7 cellular contexts compared by ENCODE assay signal in the genomic region with DNA sequence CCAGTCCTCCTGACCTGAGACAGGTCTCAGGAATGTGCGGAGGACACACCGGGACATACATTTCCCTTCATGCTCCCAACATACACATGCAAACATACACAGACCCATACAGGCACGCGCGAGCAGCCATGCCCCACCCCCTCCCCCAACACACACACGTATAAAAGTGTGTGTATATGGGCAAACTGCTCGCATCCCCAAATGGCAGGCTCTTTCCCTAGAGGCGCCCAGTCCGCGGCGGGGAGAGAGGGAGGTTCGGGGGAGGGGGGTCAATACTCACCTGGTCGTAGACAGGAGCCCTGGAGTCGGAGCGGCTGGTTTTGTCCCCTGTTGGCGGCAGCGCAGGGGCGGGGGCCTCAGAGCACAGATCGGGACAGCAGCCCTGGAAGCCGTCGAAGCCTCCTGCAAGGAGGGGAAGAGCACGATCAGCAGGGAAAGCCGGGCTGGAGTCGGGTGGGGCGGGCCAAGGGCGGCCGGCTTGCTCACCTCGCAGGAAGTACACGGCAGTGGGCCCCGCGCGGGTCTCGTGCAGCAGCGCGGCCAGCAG. TPM values are rescaled to one million over a fixed set of nuclear protein-coding genes. Genes with fewer than 3 reads are reported as not detected.
DNase-seq lines count a peak whose midpoint lies in the region; ATAC-seq and TF ChIP-seq lines count a peak whose summit lies in the region.

No MANE protein-coding gene starts in this region.

- peaks cover 4 to 15% of the 10 kb centered on the region in 2 experiments; a peak in 2 of 4 replicates for H3K36me3 ChIP-seq in HCT116 (ENCODE audit: control insufficient read depth in 1 of 2, insufficient read depth in 2 of 2, low read length in 2 of 2)
- no peaks in the 10 kb centered on the region for H3K36me3 ChIP-seq in mammary epithelial cell (ENCODE audit: insufficient read depth, low read length)
- no peaks in the 10 kb centered on the region for H3K36me3 ChIP-seq in muscle layer of duodenum (ENCODE audit: control insufficient read depth in 1 of 2, insufficient read depth in 2 of 2, low read length in 2 of 2)
- H3K36me3 ChIP-seq in vagina, result no peaks in the 10 kb centered on the region

- H3K4me3 ChIP-seq in HCT116 (replicated peaks in 1 of 2; ENCODE audit: low read depth in 1 of 2, low read length in 2 of 2) (peak overlapping the region; percentile 80 to 93), mammary epithelial cell (replicated peaks in 1 of 3; ENCODE audit: insufficient read depth in 1 of 3, low read depth in 2 of 3, low read length in 3 of 3) (peak overlapping the region; percentile 37 to 65 (median 62)), muscle layer of duodenum (ENCODE audit: low read depth in 1 of 2, low read length in 2 of 2) (peak overlapping the region; percentile 50 to 54), vagina (peak overlapping the region; percentile 45 to 52)

- H3K4me2 ChIP-seq in HCT116 (ENCODE audit: low read length) (peak overlapping the region; percentile 97), mammary epithelial cell (ENCODE audit: insufficient read depth, low read depth, low read length) (peak overlapping the region; percentile 93)

- H3K27me3 ChIP-seq in HCT116 (ENCODE audit: insufficient read depth, low read length) (no peaks in the 10 kb centered on the region), mammary epithelial cell (ENCODE audit: insufficient read depth, low read length) (no peaks in the 10 kb centered on the region), muscle layer of duodenum (ENCODE audit: low read depth, low read length) (no peaks in the 10 kb centered on the region), vagina (no peaks in the 10 kb centered on the region)

- peaks cover 20 to 51% of the 10 kb centered on the region in 2 experiments for H3K4me1 ChIP-seq in HCT116 (ENCODE audit: control insufficient read depth in 1 of 2, insufficient read depth in 2 of 2, low read length in 2 of 2)
- H3K4me1 ChIP-seq in mammary epithelial cell (ENCODE audit: insufficient read depth, low read length), result peaks cover 40% of the 10 kb centered on the region
- peaks cover 0 to 18% of the 10 kb centered on the region in 2 donors for H3K4me1 ChIP-seq in muscle layer of duodenum (ENCODE audit: control insufficient read depth in 1 of 2, insufficient read depth in 2 of 2, low read length in 2 of 2)
- peaks cover 17% of the 10 kb centered on the region for H3K4me1 ChIP-seq in vagina

- in situ Hi-C loops in mammary epithelial cell (cut with MboI; ENCODE audit: low sequenced_read_pairs in 2 of 2), result no loop called here

- peaks cover 21% of the 10 kb centered on the region for H3K79me2 ChIP-seq in HCT116 (ENCODE audit: insufficient read depth, low read length)
- no peaks in the 10 kb centered on the region for H3K79me2 ChIP-seq in mammary epithelial cell (ENCODE audit: insufficient read depth, low read length)

- ATAC-seq in HCT116, result peak; percentile 6
- ATAC-seq in HG02642 (IDR thresholded peaks at IDR 0.05; ENCODE audit: poor library complexity, unreplicated experiment), result no peak

- TF ChIP-seq POLR2A in HCT116 (IDR thresholded peaks at IDR 0.05; ENCODE audit: borderline replicate concordance, extremely low read depth, insufficient read depth, insufficient read length), result no peak
- no peak for TF ChIP-seq POLR2A in vagina (IDR thresholded peaks at IDR 0.05)

- H3K9ac ChIP-seq in HCT116 (ENCODE audit: low read length), result peak overlapping the region; percentile 98
- H3K9ac ChIP-seq in mammary epithelial cell (ENCODE audit: insufficient read depth, low read length), result no peak overlapping the region

- no peaks in the 10 kb centered on the region for H3K9me2 ChIP-seq in HCT116 (ENCODE audit: insufficient read depth)

- intact Hi-C loops in HCT116 (cut with micrococcal nuclease), result no loop called here
- intact Hi-C loops in mammary epithelial cell (cut with micrococcal nuclease), result loop anchor here (10.0 kb wide), 1 partner anchor 390 kb away; a partner anchor contains a TSS
- intact Hi-C loops in vagina (cut with DNase I), result no loop called here

- DNase-seq in HCT116 (ENCODE audit: low read depth, low spot score) (no peak), RWPE1 (ENCODE audit: low spot score) (peak; percentile 29), mammary epithelial cell (no peak), vagina (ENCODE audit: extremely low spot score in 2 of 2) (no peak), AG08395 (ENCODE audit: low spot score) (no peak)

- 31% methylated on average over 3 of the region's 35 CpGs for WGBS in mammary epithelial cell (ENCODE audit: low coverage, missing lambda C conversion rate)

- BruUV-seq in HCT116 (replicated peaks; lab: Mats Ljungman, UMichigan), result TSS peak; percentile 75
- BruUV-seq in mammary epithelial cell (replicated peaks; lab: Mats Ljungman, UMichigan), result TSS peak; percentile 61

- H3K27ac ChIP-seq in HCT116 (ENCODE audit: low read depth, low read length) (peak overlapping the region; percentile 92), RWPE1 (peak overlapping the region; percentile 37), mammary epithelial cell (ENCODE audit: insufficient read depth, low read depth, low read length) (no peak overlapping the region), muscle layer of duodenum (ENCODE audit: low read length) (no peak overlapping the region), vagina (peak overlapping the region; percentile 57)

- CTCF ChIA-PET in HCT116 (lab: Charles Lee), result no interaction called here
- CTCF ChIA-PET in RWPE1 (lab: Yijun Ruan, JAX), result interaction anchor here (0.5 to 0.9 kb wide), 2 partner anchors 28 to 31 kb away, joined by 3 read pairs; no protein-coding TSS in a partner anchor
- CTCF ChIA-PET in mammary epithelial cell (lab: Charles Lee; ENCODE audit: low non-redundant PET), result no interaction called here

- no peak for TF ChIP-seq CTCF in HCT116 (IDR thresholded peaks at IDR 0.05 in 2 of 3, conservative IDR thresholded peaks at IDR 0.05 in 1 of 3; ENCODE audit: borderline replicate concordance in 1 of 3, insufficient read depth in 1 of 3, low read depth in 2 of 3, low read length in 2 of 3)
- TF ChIP-seq CTCF in RWPE1 (conservative IDR thresholded peaks at IDR 0.05; ENCODE audit: low read depth), result no peak
- no peak for TF ChIP-seq CTCF in mammary epithelial cell (conservative IDR thresholded peaks at IDR 0.05 in 1 of 2, IDR thresholded peaks at IDR 0.05 in 1 of 2; ENCODE audit: extremely low read depth in 1 of 2, insufficient read depth in 1 of 2, low read depth in 1 of 2, low read length in 2 of 2)
- no peak for TF ChIP-seq CTCF in vagina (IDR thresholded peaks at IDR 0.05)

- RAD21 ChIA-PET in HCT116 (lab: Charles Lee; ENCODE audit: low non-redundant PET in 1 of 2, low total read pairs in 2 of 2, uncharacterized antibody in 2 of 2, unreplicated experiment in 2 of 2), result interaction anchor here (0.9 to 1.2 kb wide), 2 partner anchors 29 to 30 kb away, joined by 3 to 6 read pairs; no protein-coding TSS in a partner anchor

- dilution Hi-C loops in mammary epithelial cell (cut with HindIII; ENCODE audit: low sequenced_read_pairs), result no loop called here

- no peaks in the 10 kb centered on the region for H3K9me3 ChIP-seq in HCT116 (ENCODE audit: control insufficient read depth in 1 of 2, insufficient read depth in 1 of 2, low read depth in 1 of 2, low read length in 2 of 2)
- no peaks in the 10 kb centered on the region for H3K9me3 ChIP-seq in mammary epithelial cell (replicated peaks; ENCODE audit: insufficient read depth, low read length)
- no peaks in the 10 kb centered on the region for H3K9me3 ChIP-seq in muscle layer of duodenum (ENCODE audit: control insufficient read depth in 1 of 2, low read length in 2 of 2)
- H3K9me3 ChIP-seq in vagina, result no peaks in the 10 kb centered on the region

- POLR2A ChIA-PET in HCT116 (lab: Charles Lee), result no interaction called here
- POLR2A ChIA-PET in RWPE1 (lab: Yijun Ruan, JAX; ENCODE audit: low non-redundant PET), result no interaction called here

- TF ChIP-seq RAD21 in HCT116 (IDR thresholded peaks at IDR 0.05; ENCODE audit: low read depth), result no peak

- H2AFZ ChIP-seq in HCT116 (ENCODE audit: low read depth, low read length, poor library complexity, severe bottlenecking), result no peak overlapping the region
- H2AFZ ChIP-seq in mammary epithelial cell (ENCODE audit: low read depth, low read length), result peak overlapping the region; percentile 91

- no peaks in the 10 kb centered on the region for H4K20me1 ChIP-seq in HCT116 (ENCODE audit: insufficient read depth)
- no peaks in the 10 kb centered on the region for H4K20me1 ChIP-seq in mammary epithelial cell (ENCODE audit: insufficient read depth, low read length)

TF ChIP-seq in HCT116, 20 proteins besides CTCF, POLR2A, EP300 and RAD21 (continues in another document):
- TF ChIP-seq CEBPB (IDR thresholded peaks at IDR 0.05; ENCODE audit: low read depth) (no peak), EZH2 (IDR thresholded peaks at IDR 0.05) (no peak)

RNA-seq across cellular contexts. Expression of a gene that starts 0.7 kb away (rescaled TPM):
- total RNA-seq in HCT116 (2021; ENCODE audit: unreplicated experiment), result 24.5 TPM
- polyA plus RNA-seq in HCT116 (2012), result 21.5 and 25.6 TPM in 2 replicates
- 10 to 100 TPM in 1 of 2 donors, 1 to 10 TPM in 1; 2.0 to 22.0 TPM for total RNA-seq in mammary epithelial cell
- 3.1 TPM for polyA plus RNA-seq in mammary epithelial cell
- 11.6 TPM for polyA minus RNA-seq in mammary epithelial cell
- total RNA-seq in vagina, result 14.0 TPM

RNA-seq across cellular contexts. Expression of a gene that starts 6.3 kb away (rescaled TPM):
- total RNA-seq in HCT116 (2021; ENCODE audit: unreplicated experiment), result 0.34 TPM
- polyA plus RNA-seq in HCT116 (2012), result 0.09 and 0.56 TPM in 2 replicates
- total RNA-seq in mammary epithelial cell, result under 1 TPM in 1 of 2 donors, not detected in 1; 0.33 TPM
- not detected for polyA plus RNA-seq in mammary epithelial cell
- polyA minus RNA-seq in mammary epithelial cell, result not detected
- not detected for total RNA-seq in vagina

RNA-seq across cellular contexts. Expression of a gene that starts 28.2 kb away (rescaled TPM):
- total RNA-seq in HCT116 (2021; ENCODE audit: unreplicated experiment) (0.47 TPM), mammary epithelial cell (under 1 TPM; under 0.01 to 0.09 TPM), vagina (0.49 TPM)
- 0.21 and 0.27 TPM in 2 replicates for polyA plus RNA-seq in HCT116 (2012)
- 0.05 TPM for polyA plus RNA-seq in mammary epithelial cell
- not detected for polyA minus RNA-seq in mammary epithelial cell

Comparison
In these comparisons a context has a peak if more than half of its experiments do, and no peak if none do; other contexts are left out.
1. H3K27ac ChIP-seq: peak in HCT116 (single experiment), RWPE1 (single experiment) and vagina (single experiment); none in mammary epithelial cell (single experiment) and muscle layer of duodenum (single experiment).
2. Peak in every context shown above with its lines, with median percentiles within 50 percentile points of each other: H3K4me3 ChIP-seq.